Comparison of ENCODE assay signal across 1 cellular context in genomic region chr20:45972500-45973183, GRCh38.
TF ChIP-seq lines count a peak whose summit lies in the region.

No MANE protein-coding gene starts in this region.

TF ChIP-seq in K562, 482 proteins besides CTCF, POLR2A, EP300 and RAD21 (continued from another document and continues in another):
- TF ChIP-seq ARID3B (CRISPR knock-in tag; IDR thresholded peaks at IDR 0.05; ENCODE audit: borderline replicate concordance) (no peak), NFRKB (IDR thresholded peaks at IDR 0.05; ENCODE audit: low read depth) (no peak; the same call in 1 of the 2 replicates), NBN (IDR thresholded peaks at IDR 0.05; ENCODE audit: low read depth) (no peak), ZSCAN32 (CRISPR knock-in tag; IDR thresholded peaks at IDR 0.05) (no peak), FOXA3 (CRISPR knock-in tag; conservative IDR thresholded peaks at IDR 0.05 in 1 of 2, IDR thresholded peaks at IDR 0.05 in 1 of 2) (no peak), SRSF9 (IDR thresholded peaks at IDR 0.05; ENCODE audit: borderline replicate concordance, low read depth, low read length) (no peak), NCOA6 (IDR thresholded peaks at IDR 0.05) (no peak), ZNF644 (tag; IDR thresholded peaks at IDR 0.05; ENCODE audit: low read depth) (no peak), NFIC (IDR thresholded peaks at IDR 0.05) (no peak), ZNF583 (CRISPR knock-in tag; IDR thresholded peaks at IDR 0.05) (no peak), MXD1 (CRISPR knock-in tag; IDR thresholded peaks at IDR 0.05; ENCODE audit: borderline replicate concordance, poor library complexity, severe bottlenecking) (no peak), E2F4 (CRISPR knock-in tag; IDR thresholded peaks at IDR 0.05; ENCODE audit: low read depth) (no peak), EWSR1 (IDR thresholded peaks at IDR 0.05; ENCODE audit: borderline replicate concordance, low read depth, partially characterized antibody) (no peak), KAT2B (IDR thresholded peaks at IDR 0.05; ENCODE audit: low read depth, low read length) (no peak), ZNF75A (CRISPR knock-in tag; IDR thresholded peaks at IDR 0.05) (no peak), ZNF282 (CRISPR knock-in tag; IDR thresholded peaks at IDR 0.05) (no peak), KLF10 (CRISPR knock-in tag; IDR thresholded peaks at IDR 0.05) (no peak), SETDB1 (IDR thresholded peaks at IDR 0.05; ENCODE audit: low read length) (no peak), MXI1 (IDR thresholded peaks at IDR 0.05; ENCODE audit: low read depth, low read length) (peak; percentile 55; the same call in 1 of the 2 replicates), OTX1 (CRISPR knock-in tag; IDR thresholded peaks at IDR 0.05) (no peak), PTRF (tag; IDR thresholded peaks at IDR 0.05) (peak; percentile 44; the same call in 1 of the 2 replicates), JUND (IDR thresholded peaks at IDR 0.05; ENCODE audit: borderline replicate concordance, low read depth, low read length) (no peak), JUND (tag; IDR thresholded peaks at IDR 0.05; ENCODE audit: borderline replicate concordance, low read depth, low read length) (no peak; the same call in 1 of the 3 replicates), NFE2L1 (tag; IDR thresholded peaks at IDR 0.05; ENCODE audit: borderline replicate concordance, low read depth) (no peak), LCOR (CRISPR knock-in tag; IDR thresholded peaks at IDR 0.05) (no peak), SUPT5H (IDR thresholded peaks at IDR 0.05) (peak; percentile 86), LEF1 (IDR thresholded peaks at IDR 0.05) (no peak), ZNF76 (CRISPR knock-in tag; IDR thresholded peaks at IDR 0.05; ENCODE audit: borderline replicate concordance) (no peak), GABPB2 (CRISPR knock-in tag; conservative IDR thresholded peaks at IDR 0.05) (no peak), AFF1 (IDR thresholded peaks at IDR 0.05; ENCODE audit: low read depth in 1 of 2, partially characterized antibody in 2 of 2) (peak in 1 of 2 experiments; percentile 13), HLTF (IDR thresholded peaks at IDR 0.05) (no peak), RBM34 (IDR thresholded peaks at IDR 0.05; ENCODE audit: borderline replicate concordance, insufficient read depth, low read length) (no peak), WHSC1 (IDR thresholded peaks at IDR 0.05; ENCODE audit: low read length) (no peak), ZNF347 (CRISPR knock-in tag; IDR thresholded peaks at IDR 0.05; ENCODE audit: low read depth) (no peak), SOX6 (IDR thresholded peaks at IDR 0.05) (no peak), POLR2H (tag; IDR thresholded peaks at IDR 0.05; ENCODE audit: low read depth) (peak; percentile 93), ZNF584 (CRISPR knock-in tag; IDR thresholded peaks at IDR 0.05; ENCODE audit: low read depth) (no peak)
- TF ChIP-seq, protein P1, sequence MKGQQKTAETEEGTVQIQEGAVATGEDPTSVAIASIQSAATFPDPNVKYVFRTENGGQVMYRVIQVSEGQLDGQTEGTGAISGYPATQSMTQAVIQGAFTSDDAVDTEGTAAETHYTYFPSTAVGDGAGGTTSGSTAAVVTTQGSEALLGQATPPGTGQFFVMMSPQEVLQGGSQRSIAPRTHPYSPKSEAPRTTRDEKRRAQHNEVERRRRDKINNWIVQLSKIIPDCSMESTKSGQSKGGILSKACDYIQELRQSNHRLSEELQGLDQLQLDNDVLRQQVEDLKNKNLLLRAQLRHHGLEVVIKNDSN (CRISPR knock-in tag; IDR thresholded peaks at IDR 0.05) = no peak
- TF ChIP-seq, protein P2, sequence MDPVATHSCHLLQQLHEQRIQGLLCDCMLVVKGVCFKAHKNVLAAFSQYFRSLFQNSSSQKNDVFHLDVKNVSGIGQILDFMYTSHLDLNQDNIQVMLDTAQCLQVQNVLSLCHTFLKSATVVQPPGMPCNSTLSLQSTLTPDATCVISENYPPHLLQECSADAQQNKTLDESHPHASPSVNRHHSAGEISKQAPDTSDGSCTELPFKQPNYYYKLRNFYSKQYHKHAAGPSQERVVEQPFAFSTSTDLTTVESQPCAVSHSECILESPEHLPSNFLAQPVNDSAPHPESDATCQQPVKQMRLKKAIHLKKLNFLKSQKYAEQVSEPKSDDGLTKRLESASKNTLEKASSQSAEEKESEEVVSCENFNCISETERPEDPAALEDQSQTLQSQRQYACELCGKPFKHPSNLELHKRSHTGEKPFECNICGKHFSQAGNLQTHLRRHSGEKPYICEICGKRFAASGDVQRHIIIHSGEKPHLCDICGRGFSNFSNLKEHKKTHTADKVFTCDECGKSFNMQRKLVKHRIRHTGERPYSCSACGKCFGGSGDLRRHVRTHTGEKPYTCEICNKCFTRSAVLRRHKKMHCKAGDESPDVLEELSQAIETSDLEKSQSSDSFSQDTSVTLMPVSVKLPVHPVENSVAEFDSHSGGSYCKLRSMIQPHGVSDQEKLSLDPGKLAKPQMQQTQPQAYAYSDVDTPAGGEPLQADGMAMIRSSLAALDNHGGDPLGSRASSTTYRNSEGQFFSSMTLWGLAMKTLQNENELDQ (CRISPR knock-in tag; IDR thresholded peaks at IDR 0.05; ENCODE audit: borderline replicate concordance) = no peak
- TF ChIP-seq, protein P3, sequence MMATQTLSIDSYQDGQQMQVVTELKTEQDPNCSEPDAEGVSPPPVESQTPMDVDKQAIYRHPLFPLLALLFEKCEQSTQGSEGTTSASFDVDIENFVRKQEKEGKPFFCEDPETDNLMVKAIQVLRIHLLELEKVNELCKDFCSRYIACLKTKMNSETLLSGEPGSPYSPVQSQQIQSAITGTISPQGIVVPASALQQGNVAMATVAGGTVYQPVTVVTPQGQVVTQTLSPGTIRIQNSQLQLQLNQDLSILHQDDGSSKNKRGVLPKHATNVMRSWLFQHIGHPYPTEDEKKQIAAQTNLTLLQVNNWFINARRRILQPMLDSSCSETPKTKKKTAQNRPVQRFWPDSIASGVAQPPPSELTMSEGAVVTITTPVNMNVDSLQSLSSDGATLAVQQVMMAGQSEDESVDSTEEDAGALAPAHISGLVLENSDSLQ (IDR thresholded peaks at IDR 0.05) = peak; percentile 92
- TF ChIP-seq, protein P4, sequence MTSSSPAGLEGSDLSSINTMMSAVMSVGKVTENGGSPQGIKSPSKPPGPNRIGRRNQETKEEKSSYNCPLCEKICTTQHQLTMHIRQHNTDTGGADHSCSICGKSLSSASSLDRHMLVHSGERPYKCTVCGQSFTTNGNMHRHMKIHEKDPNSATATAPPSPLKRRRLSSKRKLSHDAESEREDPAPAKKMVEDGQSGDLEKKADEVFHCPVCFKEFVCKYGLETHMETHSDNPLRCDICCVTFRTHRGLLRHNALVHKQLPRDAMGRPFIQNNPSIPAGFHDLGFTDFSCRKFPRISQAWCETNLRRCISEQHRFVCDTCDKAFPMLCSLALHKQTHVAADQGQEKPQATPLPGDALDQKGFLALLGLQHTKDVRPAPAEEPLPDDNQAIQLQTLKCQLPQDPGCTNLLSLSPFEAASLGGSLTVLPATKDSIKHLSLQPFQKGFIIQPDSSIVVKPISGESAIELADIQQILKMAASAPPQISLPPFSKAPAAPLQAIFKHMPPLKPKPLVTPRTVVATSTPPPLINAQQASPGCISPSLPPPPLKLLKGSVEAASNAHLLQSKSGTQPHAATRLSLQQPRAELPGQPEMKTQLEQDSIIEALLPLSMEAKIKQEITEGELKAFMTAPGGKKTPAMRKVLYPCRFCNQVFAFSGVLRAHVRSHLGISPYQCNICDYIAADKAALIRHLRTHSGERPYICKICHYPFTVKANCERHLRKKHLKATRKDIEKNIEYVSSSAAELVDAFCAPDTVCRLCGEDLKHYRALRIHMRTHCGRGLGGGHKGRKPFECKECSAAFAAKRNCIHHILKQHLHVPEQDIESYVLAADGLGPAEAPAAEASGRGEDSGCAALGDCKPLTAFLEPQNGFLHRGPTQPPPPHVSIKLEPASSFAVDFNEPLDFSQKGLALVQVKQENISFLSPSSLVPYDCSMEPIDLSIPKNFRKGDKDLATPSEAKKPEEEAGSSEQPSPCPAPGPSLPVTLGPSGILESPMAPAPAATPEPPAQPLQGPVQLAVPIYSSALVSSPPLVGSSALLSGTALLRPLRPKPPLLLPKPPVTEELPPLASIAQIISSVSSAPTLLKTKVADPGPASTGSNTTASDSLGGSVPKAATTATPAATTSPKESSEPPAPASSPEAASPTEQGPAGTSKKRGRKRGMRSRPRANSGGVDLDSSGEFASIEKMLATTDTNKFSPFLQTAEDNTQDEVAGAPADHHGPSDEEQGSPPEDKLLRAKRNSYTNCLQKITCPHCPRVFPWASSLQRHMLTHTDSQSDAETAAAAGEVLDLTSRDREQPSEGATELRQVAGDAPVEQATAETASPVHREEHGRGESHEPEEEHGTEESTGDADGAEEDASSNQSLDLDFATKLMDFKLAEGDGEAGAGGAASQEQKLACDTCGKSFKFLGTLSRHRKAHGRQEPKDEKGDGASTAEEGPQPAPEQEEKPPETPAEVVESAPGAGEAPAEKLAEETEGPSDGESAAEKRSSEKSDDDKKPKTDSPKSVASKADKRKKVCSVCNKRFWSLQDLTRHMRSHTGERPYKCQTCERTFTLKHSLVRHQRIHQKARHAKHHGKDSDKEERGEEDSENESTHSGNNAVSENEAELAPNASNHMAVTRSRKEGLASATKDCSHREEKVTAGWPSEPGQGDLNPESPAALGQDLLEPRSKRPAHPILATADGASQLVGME (CRISPR knock-in tag; IDR thresholded peaks at IDR 0.05) = no peak
- TF ChIP-seq, protein P5, sequence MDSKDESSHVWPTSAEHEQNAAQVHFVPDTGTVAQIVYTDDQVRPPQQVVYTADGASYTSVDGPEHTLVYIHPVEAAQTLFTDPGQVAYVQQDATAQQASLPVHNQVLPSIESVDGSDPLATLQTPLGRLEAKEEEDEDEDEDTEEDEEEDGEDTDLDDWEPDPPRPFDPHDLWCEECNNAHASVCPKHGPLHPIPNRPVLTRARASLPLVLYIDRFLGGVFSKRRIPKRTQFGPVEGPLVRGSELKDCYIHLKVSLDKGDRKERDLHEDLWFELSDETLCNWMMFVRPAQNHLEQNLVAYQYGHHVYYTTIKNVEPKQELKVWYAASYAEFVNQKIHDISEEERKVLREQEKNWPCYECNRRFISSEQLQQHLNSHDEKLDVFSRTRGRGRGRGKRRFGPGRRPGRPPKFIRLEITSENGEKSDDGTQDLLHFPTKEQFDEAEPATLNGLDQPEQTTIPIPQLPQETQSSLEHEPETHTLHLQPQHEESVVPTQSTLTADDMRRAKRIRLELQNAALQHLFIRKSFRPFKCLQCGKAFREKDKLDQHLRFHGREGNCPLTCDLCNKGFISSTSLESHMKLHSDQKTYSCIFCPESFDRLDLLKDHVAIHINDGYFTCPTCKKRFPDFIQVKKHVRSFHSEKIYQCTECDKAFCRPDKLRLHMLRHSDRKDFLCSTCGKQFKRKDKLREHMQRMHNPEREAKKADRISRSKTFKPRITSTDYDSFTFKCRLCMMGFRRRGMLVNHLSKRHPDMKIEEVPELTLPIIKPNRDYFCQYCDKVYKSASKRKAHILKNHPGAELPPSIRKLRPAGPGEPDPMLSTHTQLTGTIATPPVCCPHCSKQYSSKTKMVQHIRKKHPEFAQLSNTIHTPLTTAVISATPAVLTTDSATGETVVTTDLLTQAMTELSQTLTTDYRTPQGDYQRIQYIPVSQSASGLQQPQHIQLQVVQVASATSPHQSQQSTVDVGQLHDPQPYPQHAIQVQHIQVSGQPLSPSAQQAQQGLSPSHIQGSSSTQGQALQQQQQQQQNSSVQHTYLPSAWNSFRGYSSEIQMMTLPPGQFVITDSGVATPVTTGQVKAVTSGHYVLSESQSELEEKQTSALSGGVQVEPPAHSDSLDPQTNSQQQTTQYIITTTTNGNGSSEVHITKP (IDR thresholded peaks at IDR 0.05; ENCODE audit: partially characterized antibody) = no peak
- TF ChIP-seq, protein P6, sequence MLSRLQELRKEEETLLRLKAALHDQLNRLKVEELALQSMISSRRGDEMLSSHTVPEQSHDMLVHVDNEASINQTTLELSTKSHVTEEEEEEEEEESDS (CRISPR knock-in tag; IDR thresholded peaks at IDR 0.05) = no peak
